In the genomic region with DNA sequence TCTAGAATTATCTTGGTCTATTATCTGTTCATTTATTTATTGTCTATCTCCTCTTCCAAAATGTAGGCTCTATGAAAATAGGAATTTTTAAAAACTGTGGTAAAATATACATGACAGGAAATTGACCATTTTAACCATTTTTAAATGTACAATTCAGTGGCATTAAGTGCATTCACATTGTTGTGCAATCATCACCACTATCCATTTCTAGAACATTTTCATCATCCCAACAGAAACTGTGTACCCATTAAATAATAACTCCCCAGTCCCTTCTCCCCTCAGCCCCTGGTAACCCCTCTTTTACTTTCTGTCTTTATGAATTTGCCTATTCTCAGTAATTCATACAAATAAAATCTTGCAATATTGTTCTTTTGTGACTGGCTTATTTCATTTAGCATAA, we compare ENCODE assay signal across 2 cellular contexts.
TF ChIP-seq lines count a peak whose summit lies in the region.

No MANE protein-coding gene starts in this region.

TF ChIP-seq in IMR-90, 13 proteins besides CTCF, POLR2A, EP300 and RAD21:
- TF ChIP-seq MAZ (IDR thresholded peaks at IDR 0.05; ENCODE audit: borderline replicate concordance, low read depth, low read length) (no peak), CEBPB (IDR thresholded peaks at IDR 0.05; ENCODE audit: low read depth, low read length) (peak; percentile 79), SMC3 (IDR thresholded peaks at IDR 0.05; ENCODE audit: low read depth, low read length) (no peak)

TF ChIP-seq in endothelial cell of umbilical vein, 7 proteins besides CTCF, POLR2A, EP300 and RAD21:
- TF ChIP-seq FOS (IDR thresholded peaks at IDR 0.05; ENCODE audit: borderline replicate concordance, insufficient read depth, low read length) (no peak), JUN (IDR thresholded peaks at IDR 0.05; ENCODE audit: borderline replicate concordance, insufficient read depth, insufficient read length, low read depth) (no peak), GATA2 (IDR thresholded peaks at IDR 0.05; ENCODE audit: insufficient read depth, insufficient read length, low read depth, low read length) (no peak), MYC (IDR thresholded peaks at IDR 0.05; ENCODE audit: low read depth, low read length) (no peak), EZH2 (IDR thresholded peaks at IDR 0.05; ENCODE audit: borderline replicate concordance, low read depth, low read length, severe bottlenecking) (no peak)
- TF ChIP-seq, protein P1, sequence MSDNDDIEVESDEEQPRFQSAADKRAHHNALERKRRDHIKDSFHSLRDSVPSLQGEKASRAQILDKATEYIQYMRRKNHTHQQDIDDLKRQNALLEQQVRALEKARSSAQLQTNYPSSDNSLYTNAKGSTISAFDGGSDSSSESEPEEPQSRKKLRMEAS (IDR thresholded peaks at IDR 0.05; ENCODE audit: insufficient read depth, insufficient read length): no peak
